In genomic region chr14:20458031-20458789, GRCh38 we compare ENCODE assay signal across 1 cellular context.
TF ChIP-seq lines count a peak whose summit lies in the region.

No MANE protein-coding gene starts in this region.

TF ChIP-seq in GM23338, 12 proteins besides CTCF, POLR2A, EP300 and RAD21:
- TF ChIP-seq, protein P1, sequence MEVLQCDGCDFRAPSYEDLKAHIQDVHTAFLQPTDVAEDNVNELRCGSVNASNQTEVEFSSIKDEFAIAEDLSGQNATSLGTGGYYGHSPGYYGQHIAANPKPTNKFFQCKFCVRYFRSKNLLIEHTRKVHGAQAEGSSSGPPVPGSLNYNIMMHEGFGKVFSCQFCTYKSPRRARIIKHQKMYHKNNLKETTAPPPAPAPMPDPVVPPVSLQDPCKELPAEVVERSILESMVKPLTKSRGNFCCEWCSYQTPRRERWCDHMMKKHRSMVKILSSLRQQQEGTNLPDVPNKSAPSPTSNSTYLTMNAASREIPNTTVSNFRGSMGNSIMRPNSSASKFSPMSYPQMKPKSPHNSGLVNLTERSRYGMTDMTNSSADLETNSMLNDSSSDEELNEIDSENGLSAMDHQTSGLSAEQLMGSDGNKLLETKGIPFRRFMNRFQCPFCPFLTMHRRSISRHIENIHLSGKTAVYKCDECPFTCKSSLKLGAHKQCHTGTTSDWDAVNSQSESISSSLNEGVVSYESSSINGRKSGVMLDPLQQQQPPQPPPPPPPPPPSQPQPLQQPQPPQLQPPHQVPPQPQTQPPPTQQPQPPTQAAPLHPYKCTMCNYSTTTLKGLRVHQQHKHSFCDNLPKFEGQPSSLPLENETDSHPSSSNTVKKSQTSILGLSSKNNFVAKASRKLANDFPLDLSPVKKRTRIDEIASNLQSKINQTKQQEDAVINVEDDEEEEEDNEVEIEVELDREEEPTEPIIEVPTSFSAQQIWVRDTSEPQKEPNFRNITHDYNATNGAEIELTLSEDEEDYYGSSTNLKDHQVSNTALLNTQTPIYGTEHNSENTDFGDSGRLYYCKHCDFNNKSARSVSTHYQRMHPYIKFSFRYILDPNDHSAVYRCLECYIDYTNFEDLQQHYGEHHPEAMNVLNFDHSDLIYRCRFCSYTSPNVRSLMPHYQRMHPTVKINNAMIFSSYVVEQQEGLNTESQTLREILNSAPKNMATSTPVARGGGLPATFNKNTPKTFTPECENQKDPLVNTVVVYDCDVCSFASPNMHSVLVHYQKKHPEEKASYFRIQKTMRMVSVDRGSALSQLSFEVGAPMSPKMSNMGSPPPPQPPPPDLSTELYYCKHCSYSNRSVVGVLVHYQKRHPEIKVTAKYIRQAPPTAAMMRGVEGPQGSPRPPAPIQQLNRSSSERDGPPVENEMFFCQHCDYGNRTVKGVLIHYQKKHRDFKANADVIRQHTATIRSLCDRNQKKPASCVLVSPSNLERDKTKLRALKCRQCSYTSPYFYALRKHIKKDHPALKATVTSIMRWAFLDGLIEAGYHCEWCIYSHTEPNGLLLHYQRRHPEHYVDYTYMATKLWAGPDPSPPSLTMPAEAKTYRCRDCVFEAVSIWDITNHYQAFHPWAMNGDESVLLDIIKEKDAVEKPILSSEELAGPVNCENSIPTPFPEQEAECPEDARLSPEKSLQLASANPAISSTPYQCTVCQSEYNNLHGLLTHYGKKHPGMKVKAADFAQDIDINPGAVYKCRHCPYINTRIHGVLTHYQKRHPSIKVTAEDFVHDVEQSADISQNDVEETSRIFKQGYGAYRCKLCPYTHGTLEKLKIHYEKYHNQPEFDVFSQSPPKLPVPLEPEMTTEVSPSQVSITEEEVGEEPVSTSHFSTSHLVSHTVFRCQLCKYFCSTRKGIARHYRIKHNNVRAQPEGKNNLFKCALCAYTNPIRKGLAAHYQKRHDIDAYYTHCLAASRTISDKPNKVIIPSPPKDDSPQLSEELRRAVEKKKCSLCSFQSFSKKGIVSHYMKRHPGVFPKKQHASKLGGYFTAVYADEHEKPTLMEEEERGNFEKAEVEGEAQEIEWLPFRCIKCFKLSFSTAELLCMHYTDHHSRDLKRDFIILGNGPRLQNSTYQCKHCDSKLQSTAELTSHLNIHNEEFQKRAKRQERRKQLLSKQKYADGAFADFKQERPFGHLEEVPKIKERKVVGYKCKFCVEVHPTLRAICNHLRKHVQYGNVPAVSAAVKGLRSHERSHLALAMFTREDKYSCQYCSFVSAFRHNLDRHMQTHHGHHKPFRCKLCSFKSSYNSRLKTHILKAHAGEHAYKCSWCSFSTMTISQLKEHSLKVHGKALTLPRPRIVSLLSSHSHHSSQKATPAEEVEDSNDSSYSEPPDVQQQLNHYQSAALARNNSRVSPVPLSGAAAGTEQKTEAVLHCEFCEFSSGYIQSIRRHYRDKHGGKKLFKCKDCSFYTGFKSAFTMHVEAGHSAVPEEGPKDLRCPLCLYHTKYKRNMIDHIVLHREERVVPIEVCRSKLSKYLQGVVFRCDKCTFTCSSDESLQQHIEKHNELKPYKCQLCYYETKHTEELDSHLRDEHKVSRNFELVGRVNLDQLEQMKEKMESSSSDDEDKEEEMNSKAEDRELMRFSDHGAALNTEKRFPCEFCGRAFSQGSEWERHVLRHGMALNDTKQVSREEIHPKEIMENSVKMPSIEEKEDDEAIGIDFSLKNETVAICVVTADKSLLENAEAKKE (CRISPR knock-in tag; IDR thresholded peaks at IDR 0.05): no peak
- TF ChIP-seq EZH2 (IDR thresholded peaks at IDR 0.05; ENCODE audit: low read depth, unreplicated experiment) (no peak), REST (IDR thresholded peaks at IDR 0.05; ENCODE audit: unreplicated experiment) (no peak), POLR2AphosphoS5 (IDR thresholded peaks at IDR 0.05; ENCODE audit: low read depth) (0 out of 2 replicates have a peak, but pooled peaks have one; percentile 28)
- TF ChIP-seq, protein P2, sequence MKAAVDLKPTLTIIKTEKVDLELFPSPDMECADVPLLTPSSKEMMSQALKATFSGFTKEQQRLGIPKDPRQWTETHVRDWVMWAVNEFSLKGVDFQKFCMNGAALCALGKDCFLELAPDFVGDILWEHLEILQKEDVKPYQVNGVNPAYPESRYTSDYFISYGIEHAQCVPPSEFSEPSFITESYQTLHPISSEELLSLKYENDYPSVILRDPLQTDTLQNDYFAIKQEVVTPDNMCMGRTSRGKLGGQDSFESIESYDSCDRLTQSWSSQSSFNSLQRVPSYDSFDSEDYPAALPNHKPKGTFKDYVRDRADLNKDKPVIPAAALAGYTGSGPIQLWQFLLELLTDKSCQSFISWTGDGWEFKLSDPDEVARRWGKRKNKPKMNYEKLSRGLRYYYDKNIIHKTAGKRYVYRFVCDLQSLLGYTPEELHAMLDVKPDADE (IDR thresholded peaks at IDR 0.05): no peak
TF ChIP-seq in GM23338: peak in this region for 1.
